In genomic region chr4:3207531-3208037, GRCh38 we compare ENCODE assay signal across 15 cellular contexts. TPM values are rescaled to one million over a fixed set of nuclear protein-coding genes. Genes with fewer than 3 reads are reported as not detected.
DNase-seq lines count a peak whose midpoint lies in the region; ATAC-seq, FAIRE-seq and TF ChIP-seq lines count a peak whose summit lies in the region.
"Had no signal": no experiment of that assay in that cellular context is flagged by ENCODE, and none has a peak within 500 bp of the region (broad histone marks: within the 10 kb centered on the region; RNA-seq: fewer than 3 reads in every experiment).

No MANE protein-coding gene starts in this region.

- peak; percentile 68 for ATAC-seq in left lobe of liver
- ATAC-seq: activated CD4-positive, CD25-positive, alpha-beta regulatory T cell treated with anti-CD3 and anti-CD28 coated beads, Interleukin-2, amount 50 U/mL, for 24 hours had no signal

- TF ChIP-seq CTCF in AG04450 (IDR thresholded peaks at IDR 0.05; ENCODE audit: low read depth, low read length) (peak; percentile 17; the same call in 1 of the 2 replicates), choroid plexus epithelial cell (conservative IDR thresholded peaks at IDR 0.05; ENCODE audit: low read depth, low read length) (peak; percentile 23)

- H3K9me3 ChIP-seq in AG04450 (ENCODE audit: control insufficient read depth, insufficient read depth, low read length) = no peaks in the 10 kb centered on the region
- H3K9me3 ChIP-seq: ovary had no signal

- CTCF ChIA-PET in AG04450 (lab: Charles Lee) = no interaction called here

- peak; percentile 50 for FAIRE-seq in GM12891 (lab: Jason Lieb, UNC)

- H3K27me3 ChIP-seq in AG04450 (ENCODE audit: control insufficient read depth, insufficient read depth, low read length) = no peaks in the 10 kb centered on the region
- H3K27me3 ChIP-seq: ovary had no signal

- POLR2A ChIA-PET in AG04450 (lab: Yijun Ruan, JAX) = no interaction called here

- H3K4me3 ChIP-seq in AG04450 (ENCODE audit: low read depth, low read length) (no peak overlapping the region), choroid plexus epithelial cell (ENCODE audit: low read depth, low read length) (no peak overlapping the region)
- H3K4me3 ChIP-seq: ovary, PC-9 had no signal

- DNase-seq in AG04450 (ENCODE audit: low read depth, low spot score) (no peak), GM12891 (ENCODE audit: insufficient read length, low spot score) (no peak), choroid plexus epithelial cell (ENCODE audit: low read depth) (peak; percentile 31), left lobe of liver (ENCODE audit: low spot score) (peak; percentile 60), NCI-H2227 (lab: John Stamatoyannopoulos, UW; ENCODE audit: unreplicated experiment) (no peak), inferior parietal cortex (ENCODE audit: extremely low spot score) (no peak), COR-L47 (lab: John Stamatoyannopoulos, UW) (no peak), OCI-M1 (lab: John Stamatoyannopoulos, UW) (no peak)
- DNase-seq: activated naive CD8-positive, alpha-beta T cell treated with anti-CD3 and anti-CD28 coated beads, Interleukin-2, amount 10 ng/mL, durations not matched to agents 7 days and 5 days; midbrain; NCI-H2171 treated with DMSO at 0.1 percent for 48 hours; PC-9; stimulated activated CD4-positive, alpha-beta T cell treated with anti-CD3 and anti-CD28 coated beads, Interleukin-15, amount 100 ng/mL, for 24 hours had no signal

- no peak overlapping the region for H3K27ac ChIP-seq in AG04450 (ENCODE audit: low read depth, low read length)
- H3K27ac ChIP-seq: ovary, PC-9 had no signal

- no peak for TF ChIP-seq POLR2A in GM12891 (IDR thresholded peaks at IDR 0.05; ENCODE audit: low read depth, low read length)

TF ChIP-seq in GM12891, 5 proteins besides CTCF, POLR2A, EP300 and RAD21:
- TF ChIP-seq PAX5 (IDR thresholded peaks at IDR 0.05; ENCODE audit: insufficient read depth, low read length, severe bottlenecking) (no peak), POLR2AphosphoS5 (IDR thresholded peaks at IDR 0.05; ENCODE audit: low read depth, low read length) (no peak), SPI1 (IDR thresholded peaks at IDR 0.05; ENCODE audit: low read depth, low read length) (no peak)

RNA-seq across cellular contexts. Expression of gene MSANTD1, which starts 41.4 kb away (rescaled TPM):
- 0.04 and 0.06 TPM in 2 replicates for polyA plus RNA-seq in AG04450 (2011; rRNA removed)
- 0.14 TPM in 1 of 2 replicates, not detected in the other for polyA minus RNA-seq in AG04450 (2011; rRNA and poly(A)+ RNA removed)
- polyA plus RNA-seq in GM12891 (2012; ENCODE audit: low read depth, missing spikeins) = 1.1 TPM
- 1.1 TPM for total RNA-seq in left lobe of liver

Comparison
In these comparisons a context has a peak if more than half of its experiments do, and no peak if none do; other contexts are left out.
1. DNase-seq: peak in choroid plexus epithelial cell (single experiment) and left lobe of liver (single experiment); none in AG04450 (single experiment), GM12891 (single experiment), NCI-H2227 (single experiment), inferior parietal cortex (single experiment), COR-L47 (single experiment) and OCI-M1 (single experiment).